In genomic region chr18:57441395-57441794, GRCh38 we compare ENCODE assay signal across 9 cellular contexts. TPM values are rescaled to one million over a fixed set of nuclear protein-coding genes. Genes with fewer than 3 reads are reported as not detected.
DNase-seq lines count a peak whose midpoint lies in the region; ATAC-seq and TF ChIP-seq lines count a peak whose summit lies in the region.
"Had no signal": no experiment of that assay in that cellular context is flagged by ENCODE, and none has a peak within 500 bp of the region (broad histone marks: within the 10 kb centered on the region; RNA-seq: fewer than 3 reads in every experiment).

No MANE protein-coding gene starts in this region.

- DNase-seq in activated CD8-positive, alpha-beta memory T cell treated with anti-CD3 and anti-CD28 coated beads, Interleukin-2, amount 50 U/mL, for 48 hours = peak; percentile 62
- DNase-seq in activated CD8-positive, alpha-beta memory T cell treated with anti-CD3 and anti-CD28 coated beads for 24 hours = no peak
- peak; percentile 78 for DNase-seq in MV-4-11 (lab: John Stamatoyannopoulos, UW)
- peak; percentile 38 to 72 for DNase-seq in foreskin fibroblast
- no peak for DNase-seq in stimulated activated effector memory CD8-positive, alpha-beta T cell treated with anti-CD3 and anti-CD28 coated beads, Interleukin-12 subunit alpha, Interleukin-12 subunit beta, amount 100 ng/mL, for 72 hours (ENCODE audit: low spot score in 2 of 2)
- DNase-seq in NCI-H2227 (lab: John Stamatoyannopoulos, UW; ENCODE audit: unreplicated experiment) = no peak
- DNase-seq in RKO (ENCODE audit: low spot score) = no peak
- no peak for DNase-seq in thyroid gland

- H3K4me3 ChIP-seq in foreskin fibroblast (ENCODE audit: low read depth in 1 of 2, low read length in 2 of 2) (peak overlapping the region in 1 of 2 donors; percentile 5), thyroid gland (replicated peaks in 1 of 3) (no peak overlapping the region)
- H3K4me3 ChIP-seq: SK-N-MC had no signal

- ATAC-seq in stimulated activated effector memory CD8-positive, alpha-beta T cell treated with anti-CD3 and anti-CD28 coated beads, Interleukin-12 subunit alpha, Interleukin-12 subunit beta, amount 100 ng/mL, for 72 hours = peak; percentile 67

- TF ChIP-seq POLR2A in thyroid gland (IDR thresholded peaks at IDR 0.05) = no peak

- H3K4me3 Mint-ChIP-seq in stimulated activated effector memory CD8-positive, alpha-beta T cell treated with anti-CD3 and anti-CD28 coated beads, Interleukin-12 subunit alpha, Interleukin-12 subunit beta, amount 100 ng/mL, for 72 hours = peak overlapping the region; percentile 42

- H3K4me1 ChIP-seq in thyroid gland = peaks cover 21 to 48% of the 10 kb centered on the region in 2 donors

- TF ChIP-seq CTCF in foreskin fibroblast (IDR thresholded peaks at IDR 0.05; ENCODE audit: low read depth, low read length) = no peak
- no peak for TF ChIP-seq CTCF in thyroid gland (IDR thresholded peaks at IDR 0.05)

- intact Hi-C loops in thyroid gland (cut with DNase I) = no loop called here

- no peak overlapping the region for H3K27ac Mint-ChIP-seq in stimulated activated effector memory CD8-positive, alpha-beta T cell treated with anti-CD3 and anti-CD28 coated beads, Interleukin-12 subunit alpha, Interleukin-12 subunit beta, amount 100 ng/mL, for 72 hours

- 4% methylated on average over 19 to 21 of the region's 32 CpGs for WGBS in thyroid gland, 2 donors

- H3K4me1 Mint-ChIP-seq in stimulated activated effector memory CD8-positive, alpha-beta T cell treated with anti-CD3 and anti-CD28 coated beads, Interleukin-12 subunit alpha, Interleukin-12 subunit beta, amount 100 ng/mL, for 72 hours = peaks cover 35% of the 10 kb centered on the region

- H3K9me3 ChIP-seq in thyroid gland = no peaks in the 10 kb centered on the region

- no peak overlapping the region for H3K27ac ChIP-seq in thyroid gland
- H3K27ac ChIP-seq: SK-N-MC had no signal

- H3K36me3 Mint-ChIP-seq in stimulated activated effector memory CD8-positive, alpha-beta T cell treated with anti-CD3 and anti-CD28 coated beads, Interleukin-12 subunit alpha, Interleukin-12 subunit beta, amount 100 ng/mL, for 72 hours = peaks cover 25% of the 10 kb centered on the region

- H3K36me3 ChIP-seq in thyroid gland = no peaks in the 10 kb centered on the region

- H3K27me3 ChIP-seq in thyroid gland = peaks cover 48% of the 10 kb centered on the region

- peaks cover 5% of the 10 kb centered on the region for H3K9me3 Mint-ChIP-seq in stimulated activated effector memory CD8-positive, alpha-beta T cell treated with anti-CD3 and anti-CD28 coated beads, Interleukin-12 subunit alpha, Interleukin-12 subunit beta, amount 100 ng/mL, for 72 hours

RNA-seq across cellular contexts. Expression of gene ONECUT2, which starts 6.2 kb away (rescaled TPM):
- under 1 TPM; under 0.01 to 0.38 (median 0.13) TPM for total RNA-seq in thyroid gland

Comparison
In these comparisons a context has a peak if more than half of its experiments do, and no peak if none do; other contexts are left out.
1. DNase-seq: peak in activated CD8-positive, alpha-beta memory T cell treated with anti-CD3 and anti-CD28 coated beads, Interleukin-2, amount 50 U/mL, for 48 hours (single experiment), MV-4-11 (single experiment) and foreskin fibroblast (2 of 2); none in activated CD8-positive, alpha-beta memory T cell treated with anti-CD3 and anti-CD28 coated beads for 24 hours (single experiment), stimulated activated effector memory CD8-positive, alpha-beta T cell treated with anti-CD3 and anti-CD28 coated beads, Interleukin-12 subunit alpha, Interleukin-12 subunit beta, amount 100 ng/mL, for 72 hours (0 of 2), NCI-H2227 (single experiment), RKO (single experiment) and thyroid gland (0 of 2).